ENCODE assay signal across 20 cellular contexts in the genomic region with DNA sequence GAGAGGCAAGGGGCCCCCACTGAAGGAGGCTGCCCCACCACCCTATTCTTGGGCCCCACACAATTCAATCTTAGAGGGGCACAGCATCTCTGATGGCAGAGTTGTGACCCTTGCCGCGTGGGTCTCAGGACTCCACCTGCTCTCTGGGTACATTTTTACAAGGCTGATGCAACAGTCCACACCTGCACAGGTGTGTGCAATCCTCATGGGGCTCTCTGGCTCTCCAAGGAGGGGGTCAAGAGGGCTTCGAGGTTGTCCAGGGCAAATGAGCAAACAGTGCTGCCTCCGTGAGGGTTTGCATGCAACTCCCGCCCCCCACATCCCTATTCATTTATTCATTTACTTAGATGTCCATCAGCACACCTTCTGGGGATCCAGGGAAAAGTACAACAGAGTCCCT.
"Had no signal": no experiment of that assay in that cellular context is flagged by ENCODE, and none has a peak within 500 bp of the region (broad histone marks: within the 10 kb centered on the region; RNA-seq: fewer than 3 reads in every experiment).

No MANE protein-coding gene starts in this region.

- ATAC-seq: activated CD4-positive, CD25-positive, alpha-beta regulatory T cell treated with anti-CD3 and anti-CD28 coated beads, Interleukin-2, amount 50 U/mL, for 24 hours; activated CD8-positive, alpha-beta memory T cell treated with anti-CD3 and anti-CD28 coated beads, Interleukin-2, amount 10 ng/mL, durations not matched to agents 7 days and 5 days; activated CD8-positive, alpha-beta T cell treated with anti-CD3 and anti-CD28 coated beads for 36 hours; gastrocnemius medialis; naive thymus-derived CD8-positive, alpha-beta T cell; right cardiac atrium; stimulated activated effector memory CD8-positive, alpha-beta T cell treated with anti-CD3 and anti-CD28 coated beads, Interleukin-12 subunit alpha, Interleukin-12 subunit beta, amount 100 ng/mL, for 72 hours; stimulated activated naive CD8-positive, alpha-beta T cell treated with anti-CD3 and anti-CD28 coated beads, Interleukin-15, amount 100 ng/mL, for 72 hours had no signal

- H3K4me1 Mint-ChIP-seq: activated CD4-positive, alpha-beta T cell treated with anti-CD3 and anti-CD28 coated beads, Interleukin-2, amount 10 ng/mL, durations not matched to agents 24 days and 14 days; activated CD8-positive, alpha-beta memory T cell treated with anti-CD3 and anti-CD28 coated beads, Interleukin-2, amount 10 ng/mL, durations not matched to agents 7 days and 5 days had no signal

- H3K9me3 ChIP-seq: esophagus squamous epithelium, gastrocnemius medialis, neutrophil, pancreas, tibial nerve, uterus had no signal

- H3K27ac Mint-ChIP-seq: activated CD4-positive, alpha-beta T cell treated with anti-CD3 and anti-CD28 coated beads, Interleukin-2, amount 10 ng/mL, durations not matched to agents 24 days and 14 days; activated CD8-positive, alpha-beta memory T cell treated with anti-CD3 and anti-CD28 coated beads, Interleukin-2, amount 10 ng/mL, durations not matched to agents 7 days and 5 days; activated CD8-positive, alpha-beta T cell treated with anti-CD3 and anti-CD28 coated beads for 36 hours; activated naive CD8-positive, alpha-beta T cell; stimulated activated effector memory CD8-positive, alpha-beta T cell treated with anti-CD3 and anti-CD28 coated beads, Interleukin-12 subunit alpha, Interleukin-12 subunit beta, amount 100 ng/mL, for 72 hours; stimulated activated naive CD8-positive, alpha-beta T cell treated with anti-CD3 and anti-CD28 coated beads, Interleukin-15, amount 100 ng/mL, for 72 hours had no signal

- H3K4me3 ChIP-seq: dorsolateral prefrontal cortex, esophagus squamous epithelium, gastrocnemius medialis, pancreas, tibial nerve, uterus had no signal

- H3K4me3 Mint-ChIP-seq: activated CD4-positive, alpha-beta T cell treated with anti-CD3 and anti-CD28 coated beads, Interleukin-2, amount 10 ng/mL, durations not matched to agents 24 days and 14 days; activated CD8-positive, alpha-beta memory T cell treated with anti-CD3 and anti-CD28 coated beads, Interleukin-2, amount 10 ng/mL, durations not matched to agents 7 days and 5 days; activated CD8-positive, alpha-beta T cell treated with anti-CD3 and anti-CD28 coated beads for 36 hours; activated naive CD8-positive, alpha-beta T cell; naive thymus-derived CD8-positive, alpha-beta T cell; stimulated activated effector memory CD8-positive, alpha-beta T cell treated with anti-CD3 and anti-CD28 coated beads, Interleukin-12 subunit alpha, Interleukin-12 subunit beta, amount 100 ng/mL, for 72 hours; stimulated activated naive CD8-positive, alpha-beta T cell treated with anti-CD3 and anti-CD28 coated beads, Interleukin-15, amount 100 ng/mL, for 72 hours had no signal

- H3K9me3 Mint-ChIP-seq: activated CD4-positive, alpha-beta T cell treated with anti-CD3 and anti-CD28 coated beads, Interleukin-2, amount 10 ng/mL, durations not matched to agents 24 days and 14 days; activated CD8-positive, alpha-beta T cell treated with anti-CD3 and anti-CD28 coated beads for 36 hours; naive thymus-derived CD8-positive, alpha-beta T cell; stimulated activated effector memory CD8-positive, alpha-beta T cell treated with anti-CD3 and anti-CD28 coated beads, Interleukin-12 subunit alpha, Interleukin-12 subunit beta, amount 100 ng/mL, for 72 hours; stimulated activated naive CD8-positive, alpha-beta T cell treated with anti-CD3 and anti-CD28 coated beads, Interleukin-15, amount 100 ng/mL, for 72 hours had no signal

- H3K36me3 ChIP-seq: esophagus squamous epithelium, gastrocnemius medialis, neutrophil, pancreas, tibial nerve, uterus had no signal

- H3K27me3 ChIP-seq: pancreas, uterus had no signal

- DNase-seq: activated CD4-positive, alpha-beta T cell treated with anti-CD3 and anti-CD28 coated beads, Interleukin-2, amount 10 ng/mL, durations not matched to agents 24 days and 14 days; activated CD8-positive, alpha-beta memory T cell treated with anti-CD3 and anti-CD28 coated beads, Interleukin-2, amount 10 ng/mL, durations not matched to agents 7 days and 5 days; activated CD8-positive, alpha-beta T cell treated with anti-CD3 and anti-CD28 coated beads for 36 hours; activated naive CD4-positive, alpha-beta T cell; activated T-cell treated with anti-CD3 and anti-CD28 coated beads for 4 hours; central memory CD4-positive, alpha-beta T cell; esophagus squamous epithelium; gastrocnemius medialis; naive thymus-derived CD8-positive, alpha-beta T cell; stimulated activated CD4-positive, alpha-beta T cell treated with anti-CD3 and anti-CD28 coated beads, Interleukin-1b, Interleukin-23, amount 100 ng/mL, for 48 hours; stimulated activated naive CD8-positive, alpha-beta T cell treated with anti-CD3 and anti-CD28 coated beads, Interleukin-15, amount 100 ng/mL, for 72 hours; uterus had no signal

- H3K36me3 Mint-ChIP-seq: activated CD8-positive, alpha-beta memory T cell treated with anti-CD3 and anti-CD28 coated beads, Interleukin-2, amount 10 ng/mL, durations not matched to agents 7 days and 5 days; activated naive CD8-positive, alpha-beta T cell; naive thymus-derived CD8-positive, alpha-beta T cell; stimulated activated effector memory CD8-positive, alpha-beta T cell treated with anti-CD3 and anti-CD28 coated beads, Interleukin-12 subunit alpha, Interleukin-12 subunit beta, amount 100 ng/mL, for 72 hours had no signal

- H3K27ac ChIP-seq: dorsolateral prefrontal cortex, esophagus squamous epithelium, gastrocnemius medialis, neutrophil, pancreas, tibial nerve, uterus had no signal

- H3K4me1 ChIP-seq: uterus had no signal
